Comparison of ENCODE assay signal across 26 cellular contexts in the genomic region with DNA sequence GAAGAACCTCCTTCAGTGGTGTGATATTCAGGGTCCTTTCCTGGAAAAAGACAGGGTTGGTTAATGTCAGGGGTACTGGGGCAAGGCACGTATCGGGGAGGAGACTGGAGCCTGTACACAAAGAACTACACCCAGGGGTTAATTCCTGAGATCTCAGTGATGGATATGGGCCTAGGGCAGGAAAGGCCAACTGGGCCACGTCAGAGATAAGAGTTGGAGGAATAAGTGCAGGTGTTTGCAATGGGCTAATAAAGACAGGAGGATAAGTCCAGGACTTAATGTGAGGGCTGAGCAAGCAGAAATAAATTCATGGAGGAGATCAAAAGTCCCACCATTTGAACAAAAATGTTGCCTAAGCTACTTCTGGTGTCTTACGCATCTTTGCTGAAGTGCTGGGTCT. TPM values are rescaled to one million over a fixed set of nuclear protein-coding genes. Genes with fewer than 3 reads are reported as not detected.
DNase-seq lines count a peak whose midpoint lies in the region; ATAC-seq and TF ChIP-seq lines count a peak whose summit lies in the region.
"Had no signal": no experiment of that assay in that cellular context is flagged by ENCODE, and none has a peak within 500 bp of the region (broad histone marks: within the 10 kb centered on the region; RNA-seq: fewer than 3 reads in every experiment).

No MANE protein-coding gene starts in this region.

- H3K4me1 Mint-ChIP-seq in GM23338 (no peaks in the 10 kb centered on the region; the same call in 2 of the 3 replicates), memory B cell (peaks cover 42% of the 10 kb centered on the region), type B pancreatic cell (ENCODE audit: unreplicated experiment) (peaks cover 33% of the 10 kb centered on the region)
- H3K4me1 Mint-ChIP-seq in activated CD8-positive, alpha-beta T cell treated with anti-CD3 and anti-CD28 coated beads, Interleukin-2, amount 10 ng/mL, durations not matched to agents 7 days and 5 days (ENCODE audit: low read depth), result peaks cover 28% of the 10 kb centered on the region

- no peak overlapping the region for H3K4me2 ChIP-seq in GM23338
- H3K4me2 ChIP-seq: A549; BLaER1 treated with 17β-estradiol and CSF1 and Interleukin-3, amounts not matched to agents 10 nM and 100 nM; PC-9 had no signal

- H3K27ac Mint-ChIP-seq in GM23338 (no peak overlapping the region), memory B cell (peak overlapping the region; percentile 74), type B pancreatic cell (peak overlapping the region; percentile 54)
- H3K27ac Mint-ChIP-seq in activated CD8-positive, alpha-beta T cell treated with anti-CD3 and anti-CD28 coated beads, Interleukin-2, amount 10 ng/mL, durations not matched to agents 7 days and 5 days, result no peak overlapping the region
- H3K27ac Mint-ChIP-seq: CD4-positive, alpha-beta T cell had no signal

- no peak for TF ChIP-seq CTCF in GM23338 (conservative IDR thresholded peaks at IDR 0.05; ENCODE audit: low read depth in 2 of 2)
- TF ChIP-seq CTCF in type B pancreatic cell (conservative IDR thresholded peaks at IDR 0.05), result no peak

- H2AFZ ChIP-seq in GM23338, result 0 out of 2 replicates have a peak overlapping the region, but pooled peaks have one; percentile 63
- H2AFZ ChIP-seq: PC-9 had no signal

- H3K4me3 Mint-ChIP-seq in GM23338 (no peak overlapping the region), memory B cell (no peak overlapping the region), type B pancreatic cell (no peak overlapping the region)
- H3K4me3 Mint-ChIP-seq in activated CD8-positive, alpha-beta T cell treated with anti-CD3 and anti-CD28 coated beads, Interleukin-2, amount 10 ng/mL, durations not matched to agents 7 days and 5 days, result no peak overlapping the region
- H3K4me3 Mint-ChIP-seq: CD4-positive, alpha-beta T cell had no signal

- DNase-seq in GM23338 (ENCODE audit: low spot score) (no peak), memory B cell (ENCODE audit: low spot score in 2 of 2) (no peak), posterior vena cava (ENCODE audit: low spot score) (peak; percentile 14), type B pancreatic cell (ENCODE audit: extremely low spot score, unreplicated experiment) (no peak), substantia nigra (lab: John Stamatoyannopoulos, UW) (no peak), NCI-H69 (lab: John Stamatoyannopoulos, UW) (no peak)
- no peak for DNase-seq in activated CD8-positive, alpha-beta T cell treated with anti-CD3 and anti-CD28 coated beads, Interleukin-2, amount 10 ng/mL, durations not matched to agents 7 days and 5 days
- DNase-seq: AML-193; CD4-positive, alpha-beta T cell; COR-L47; DMS79; EL; GF-D8; NCI-H1048; NCI-H1417; NCI-H1694; NCI-H2029 treated with DMSO at 0.1 percent for 48 hours; NCI-H446 treated with DMSO at 0.1 percent for 48 hours; NCI-H526; PC-9; SJCRH30 had no signal

- intact Hi-C loops in posterior vena cava (cut with DNase I), result no loop called here

- ATAC-seq in GM23338, result no peak
- ATAC-seq in memory B cell (ENCODE audit: low read depth), result no peak
- ATAC-seq in activated CD8-positive, alpha-beta T cell treated with anti-CD3 and anti-CD28 coated beads, Interleukin-2, amount 10 ng/mL, durations not matched to agents 7 days and 5 days, result no peak
- ATAC-seq: A549, Right ventricle myocardium inferior had no signal

- H3K4me3 ChIP-seq in GM23338, result no peak overlapping the region
- H3K4me3 ChIP-seq: A549; BLaER1 treated with 17β-estradiol and CSF1 and Interleukin-3, amounts not matched to agents 10 nM and 100 nM; PC-9; SJCRH30 had no signal

- no peaks in the 10 kb centered on the region for H3K36me3 ChIP-seq in GM23338 (ENCODE audit: insufficient read depth)
- H3K36me3 ChIP-seq: BLaER1 treated with 17β-estradiol and CSF1 and Interleukin-3, amounts not matched to agents 10 nM and 100 nM; SJCRH30 had no signal

- no peaks in the 10 kb centered on the region for H3K36me3 Mint-ChIP-seq in GM23338 (ENCODE audit: low read depth)
- H3K36me3 Mint-ChIP-seq in memory B cell, result peaks cover 6% of the 10 kb centered on the region
- peaks cover 4% of the 10 kb centered on the region for H3K36me3 Mint-ChIP-seq in type B pancreatic cell
- peaks cover 2% of the 10 kb centered on the region for H3K36me3 Mint-ChIP-seq in activated CD8-positive, alpha-beta T cell treated with anti-CD3 and anti-CD28 coated beads, Interleukin-2, amount 10 ng/mL, durations not matched to agents 7 days and 5 days (ENCODE audit: low read depth)

- H3K4me1 ChIP-seq in GM23338 (ENCODE audit: insufficient read depth), result no peaks in the 10 kb centered on the region
- H3K4me1 ChIP-seq: A549, SJCRH30 had no signal

- H4K20me1 ChIP-seq in GM23338 (replicated peaks; ENCODE audit: insufficient read depth), result no peaks in the 10 kb centered on the region
- H4K20me1 ChIP-seq: BLaER1 treated with 17β-estradiol and CSF1 and Interleukin-3, amounts not matched to agents 10 nM and 100 nM had no signal

- no peaks in the 10 kb centered on the region for H3K79me2 ChIP-seq in GM23338 (replicated peaks; ENCODE audit: insufficient read depth)

- H3K27me3 Mint-ChIP-seq in GM23338 (ENCODE audit: insufficient read depth, low read depth, poor library complexity), result peaks cover 13% of the 10 kb centered on the region
- no peaks in the 10 kb centered on the region for H3K27me3 Mint-ChIP-seq in memory B cell
- H3K27me3 Mint-ChIP-seq in type B pancreatic cell, result no peaks in the 10 kb centered on the region
- H3K27me3 Mint-ChIP-seq in activated CD8-positive, alpha-beta T cell treated with anti-CD3 and anti-CD28 coated beads, Interleukin-2, amount 10 ng/mL, durations not matched to agents 7 days and 5 days (ENCODE audit: low read depth), result no peaks in the 10 kb centered on the region
- H3K27me3 Mint-ChIP-seq: CD4-positive, alpha-beta T cell had no signal

- no peaks in the 10 kb centered on the region for H3F3A ChIP-seq in GM23338 (replicated peaks; ENCODE audit: low read depth)

- no peak overlapping the region for H3K27ac ChIP-seq in GM23338 (ENCODE audit: low read depth)
- H3K27ac ChIP-seq in substantia nigra (ENCODE audit: low read depth, low read length, poor library complexity, severe bottlenecking), result no peak overlapping the region
- H3K27ac ChIP-seq: A549; BLaER1 treated with 17β-estradiol and CSF1 and Interleukin-3, amounts not matched to agents 10 nM and 100 nM; HL-60; PC-9; SJCRH30 had no signal

- H3K9me3 Mint-ChIP-seq in GM23338 (no peaks in the 10 kb centered on the region), memory B cell (peaks cover 7% of the 10 kb centered on the region), type B pancreatic cell (peaks cover 8% of the 10 kb centered on the region)
- H3K9me3 Mint-ChIP-seq in activated CD8-positive, alpha-beta T cell treated with anti-CD3 and anti-CD28 coated beads, Interleukin-2, amount 10 ng/mL, durations not matched to agents 7 days and 5 days (ENCODE audit: insufficient read depth), result no peaks in the 10 kb centered on the region
- H3K9me3 Mint-ChIP-seq: CD4-positive, alpha-beta T cell had no signal

- H3K9me2 ChIP-seq in GM23338 (ENCODE audit: insufficient read depth), result no peaks in the 10 kb centered on the region

- CTCF ChIA-PET in activated CD8-positive, alpha-beta T cell treated with anti-CD3 and anti-CD28 coated beads, Interleukin-2, amount 10 ng/mL, durations not matched to agents 7 days and 5 days (lab: Charles Lee), result no interaction called here

- POLR2A ChIA-PET in activated CD8-positive, alpha-beta T cell treated with anti-CD3 and anti-CD28 coated beads, Interleukin-2, amount 10 ng/mL, durations not matched to agents 7 days and 5 days (lab: Charles Lee), result interaction anchor here (3.8 kb wide), 1 partner anchor 10 kb away, joined by 34 read pairs; a partner anchor contains a TSS

- H3K27me3 ChIP-seq in GM23338 (ENCODE audit: insufficient read depth), result no peaks in the 10 kb centered on the region
- H3K27me3 ChIP-seq: BLaER1 treated with 17β-estradiol and CSF1 and Interleukin-3, amounts not matched to agents 10 nM and 100 nM; SJCRH30 had no signal

TF ChIP-seq in GM23338, 12 proteins besides CTCF, POLR2A, EP300 and RAD21 (continues in another document):
- TF ChIP-seq, protein P1, sequence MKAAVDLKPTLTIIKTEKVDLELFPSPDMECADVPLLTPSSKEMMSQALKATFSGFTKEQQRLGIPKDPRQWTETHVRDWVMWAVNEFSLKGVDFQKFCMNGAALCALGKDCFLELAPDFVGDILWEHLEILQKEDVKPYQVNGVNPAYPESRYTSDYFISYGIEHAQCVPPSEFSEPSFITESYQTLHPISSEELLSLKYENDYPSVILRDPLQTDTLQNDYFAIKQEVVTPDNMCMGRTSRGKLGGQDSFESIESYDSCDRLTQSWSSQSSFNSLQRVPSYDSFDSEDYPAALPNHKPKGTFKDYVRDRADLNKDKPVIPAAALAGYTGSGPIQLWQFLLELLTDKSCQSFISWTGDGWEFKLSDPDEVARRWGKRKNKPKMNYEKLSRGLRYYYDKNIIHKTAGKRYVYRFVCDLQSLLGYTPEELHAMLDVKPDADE (IDR thresholded peaks at IDR 0.05), result no peak
- TF ChIP-seq ZNF331 (CRISPR knock-in tag; IDR thresholded peaks at IDR 0.05; ENCODE audit: low read depth) (no peak), NANOG (IDR thresholded peaks at IDR 0.05; ENCODE audit: borderline replicate concordance) (no peak), STAT1 (IDR thresholded peaks at IDR 0.05; ENCODE audit: unreplicated experiment) (no peak), CREB1 (CRISPR knock-in tag; IDR thresholded peaks at IDR 0.05; ENCODE audit: low read depth) (no peak), EZH2 (IDR thresholded peaks at IDR 0.05; ENCODE audit: low read depth, unreplicated experiment) (no peak), ZNF114 (CRISPR knock-in tag; IDR thresholded peaks at IDR 0.05) (no peak)

RNA-seq across cellular contexts. Expression of a gene that starts 10.4 kb away (rescaled TPM):
- total RNA-seq in GM23338 (2014; rRNA removed; shearing (Covaris generic)), result 42.7 and 44.1 TPM in 2 replicates
- polyA plus RNA-seq in GM23338 (2016; fragmentation: Nextera tagmentation; extraction: Ambion mirVana), result 33.6 and 41.1 TPM in 2 replicates
- total RNA-seq in posterior vena cava (100 to 1,000 TPM in 1 of 2 donors, 10 to 100 TPM in 1; 99.7 to 106 TPM), type B pancreatic cell (ENCODE audit: low replicate concordance) (98.8 and 155 TPM in 2 replicates)
- total RNA-seq in activated CD8-positive, alpha-beta T cell treated with anti-CD3 and anti-CD28 coated beads, Interleukin-2, amount 10 ng/mL, durations not matched to agents 7 days and 5 days, result 10 to 100 TPM; 88.2 to 95.2 TPM

RNA-seq across cellular contexts. Expression of a gene that starts 40.2 kb away (rescaled TPM):
- total RNA-seq in GM23338 (2014; rRNA removed; shearing (Covaris generic)), result not detected in 2 replicates
- 0.12 TPM in 1 of 2 replicates, not detected in the other for polyA plus RNA-seq in GM23338 (2016; fragmentation: Nextera tagmentation; extraction: Ambion mirVana)
- total RNA-seq in posterior vena cava (under 1 TPM in 1 of 2 donors, not detected in 1; 0.60 TPM), type B pancreatic cell (ENCODE audit: low replicate concordance) (not detected in 2 replicates)
- total RNA-seq in activated CD8-positive, alpha-beta T cell treated with anti-CD3 and anti-CD28 coated beads, Interleukin-2, amount 10 ng/mL, durations not matched to agents 7 days and 5 days, result not detected
- total RNA-seq: CD4-positive, alpha-beta T cell; PC-9 had no signal
- polyA plus RNA-seq: A549 had no signal

RNA-seq across cellular contexts. Expression of a gene that starts 56.6 kb away (rescaled TPM):
- total RNA-seq in GM23338 (2014; rRNA removed; shearing (Covaris generic)), result not detected in 2 replicates
- polyA plus RNA-seq in GM23338 (2016; fragmentation: Nextera tagmentation; extraction: Ambion mirVana), result not detected in 2 replicates
- not detected for total RNA-seq in posterior vena cava
- 0.31 and 4.2 TPM in 2 replicates for total RNA-seq in type B pancreatic cell (ENCODE audit: low replicate concordance)
- total RNA-seq in activated CD8-positive, alpha-beta T cell treated with anti-CD3 and anti-CD28 coated beads, Interleukin-2, amount 10 ng/mL, durations not matched to agents 7 days and 5 days, result not detected
- total RNA-seq: CD4-positive, alpha-beta T cell; Right ventricle myocardium inferior; RPMI7951; SJCRH30 had no signal

Comparison
In these comparisons a context has a peak if more than half of its experiments do, and no peak if none do; other contexts are left out.
1. H3K27ac Mint-ChIP-seq: peak in memory B cell (single experiment) and type B pancreatic cell (single experiment); none in GM23338 (single experiment) and activated CD8-positive, alpha-beta T cell treated with anti-CD3 and anti-CD28 coated beads, Interleukin-2, amount 10 ng/mL, durations not matched to agents 7 days and 5 days (single experiment).